8 cellular contexts compared by ENCODE assay signal in genomic region chr4:17347445-17347844, GRCh38.
A peak's percentile ranks its signal among the peaks of the same experiment; 100 is the strongest.
DNase-seq lines count a peak whose midpoint lies in the region; ATAC-seq, FAIRE-seq and TF ChIP-seq lines count a peak whose summit lies in the region.

No MANE protein-coding gene starts in this region.

- no peak overlapping the region for H3K4me3 ChIP-seq in foreskin fibroblast (ENCODE audit: low read depth in 1 of 2, low read length in 2 of 2)

- FAIRE-seq in RCC 7860 (lab: Jason Lieb, UNC) = no peak

- DNase-seq in activated naive CD4-positive, alpha-beta T cell treated with Interleukin-2 at 50 U/mL for 16 hours = peak; percentile 16
- no peak for DNase-seq in activated naive CD4-positive, alpha-beta T cell (lab: John Stamatoyannopoulos, UW)
- DNase-seq in HPDE6-E6E7 (ENCODE audit: extremely low spot score) (peak; percentile 13), foreskin fibroblast (peak in 1 of 2 donors; percentile 34), omental fat pad (ENCODE audit: low spot score) (no peak), RCC 7860 (ENCODE audit: low spot score) (no peak)
- DNase-seq in activated CD4-positive, alpha-beta T cell treated with anti-CD3 and anti-CD28 coated beads, Interleukin-2, amount 10 ng/mL, durations not matched to agents 7 days and 5 days = peak; percentile 51
- peak; percentile 39 for DNase-seq in stimulated activated CD4-positive, alpha-beta T cell treated with anti-CD3 and anti-CD28 coated beads, Interleukin-4, amount 100 ng/mL, for 24 hours

- no peak overlapping the region for H3K4me3 Mint-ChIP-seq in activated CD4-positive, alpha-beta T cell treated with anti-CD3 and anti-CD28 coated beads, Interleukin-2, amount 10 ng/mL, durations not matched to agents 7 days and 5 days

- H3K27me3 Mint-ChIP-seq in activated CD4-positive, alpha-beta T cell treated with anti-CD3 and anti-CD28 coated beads, Interleukin-2, amount 10 ng/mL, durations not matched to agents 7 days and 5 days = no peaks in the 10 kb centered on the region

- H3K4me1 Mint-ChIP-seq in activated CD4-positive, alpha-beta T cell treated with anti-CD3 and anti-CD28 coated beads, Interleukin-2, amount 10 ng/mL, durations not matched to agents 7 days and 5 days = no peaks in the 10 kb centered on the region

- POLR2A ChIA-PET in activated CD4-positive, alpha-beta T cell treated with anti-CD3 and anti-CD28 coated beads, Interleukin-2, amount 10 ng/mL, durations not matched to agents 7 days and 5 days (lab: Charles Lee) = no interaction called here

- peak; percentile 62 for TF ChIP-seq CTCF in foreskin fibroblast (IDR thresholded peaks at IDR 0.05; ENCODE audit: low read depth, low read length)
- peak in 1 of 3 donors; percentile 16 for TF ChIP-seq CTCF in omental fat pad (IDR thresholded peaks at IDR 0.05)

- H3K27ac Mint-ChIP-seq in activated CD4-positive, alpha-beta T cell treated with anti-CD3 and anti-CD28 coated beads, Interleukin-2, amount 10 ng/mL, durations not matched to agents 7 days and 5 days = peak overlapping the region; percentile 74

- H3K9me3 Mint-ChIP-seq in activated CD4-positive, alpha-beta T cell treated with anti-CD3 and anti-CD28 coated beads, Interleukin-2, amount 10 ng/mL, durations not matched to agents 7 days and 5 days = no peaks in the 10 kb centered on the region

- CTCF ChIA-PET in activated CD4-positive, alpha-beta T cell treated with anti-CD3 and anti-CD28 coated beads, Interleukin-2, amount 10 ng/mL, durations not matched to agents 7 days and 5 days (lab: Charles Lee) = interaction anchor here (0.6 to 2.7 kb wide), 3 partner anchors 10 to 107 kb away, joined by 3 to 15 read pairs (median 4); no protein-coding TSS in a partner anchor

- H3K36me3 Mint-ChIP-seq in activated CD4-positive, alpha-beta T cell treated with anti-CD3 and anti-CD28 coated beads, Interleukin-2, amount 10 ng/mL, durations not matched to agents 7 days and 5 days (ENCODE audit: low read depth) = no peaks in the 10 kb centered on the region

- ATAC-seq in omental fat pad (ENCODE audit: low FRiP score) = no peak

Comparison
In these comparisons a context has a peak if more than half of its experiments do, and no peak if none do; other contexts are left out.
1. DNase-seq: peak in activated naive CD4-positive, alpha-beta T cell treated with Interleukin-2 at 50 U/mL for 16 hours (single experiment), HPDE6-E6E7 (single experiment), activated CD4-positive, alpha-beta T cell treated with anti-CD3 and anti-CD28 coated beads, Interleukin-2, amount 10 ng/mL, durations not matched to agents 7 days and 5 days (single experiment) and stimulated activated CD4-positive, alpha-beta T cell treated with anti-CD3 and anti-CD28 coated beads, Interleukin-4, amount 100 ng/mL, for 24 hours (single experiment); none in activated naive CD4-positive, alpha-beta T cell (0 of 4), omental fat pad (single experiment) and RCC 7860 (single experiment).